ENCODE assay signal across 13 cellular contexts in genomic region chr4:102518703-102519131, GRCh38. TPM values are rescaled to one million over a fixed set of nuclear protein-coding genes. Genes with fewer than 3 reads are reported as not detected.
DNase-seq lines count a peak whose midpoint lies in the region; ATAC-seq, FAIRE-seq and TF ChIP-seq lines count a peak whose summit lies in the region.
"Had no signal": no experiment of that assay in that cellular context is flagged by ENCODE, and none has a peak within 500 bp of the region (broad histone marks: within the 10 kb centered on the region; RNA-seq: fewer than 3 reads in every experiment).

No MANE protein-coding gene starts in this region.

- H3K9me3 Mint-ChIP-seq in CD4-positive, alpha-beta memory T cell, result peaks cover 0 to 26% (median 16%) of the 10 kb centered on the region in 8 donors
- H3K9me3 Mint-ChIP-seq in IgD-negative memory B cell (peaks cover 5 to 19% (median 8%) of the 10 kb centered on the region in 3 donors), memory B cell (peaks cover 7% of the 10 kb centered on the region)

- H3K4me3 Mint-ChIP-seq in CD4-positive, alpha-beta memory T cell, result peak overlapping the region in 7 of 8 donors; percentile 60 to 78 (median 69)
- H3K4me3 Mint-ChIP-seq in IgD-negative memory B cell, result peak overlapping the region in 1 of 4 donors; percentile 23
- H3K4me3 Mint-ChIP-seq in memory B cell, result no peak overlapping the region

- FAIRE-seq in frontal cortex (lab: Jason Lieb, UNC), result no peak

- CTCF ChIA-PET in CD4-positive, alpha-beta memory T cell (lab: Charles Lee; ENCODE audit: partially characterized antibody), result interaction anchor here (1.2 to 2.0 kb wide), 3 partner anchors 10 to 88 kb away, joined by 3 to 4 read pairs (median 4); no protein-coding TSS in a partner anchor
- CTCF ChIA-PET in HEK293T (lab: Yijun Ruan, JAX), result no interaction called here
- CTCF ChIA-PET in A673 (lab: Charles Lee), result no interaction called here

- H3K4me1 Mint-ChIP-seq in CD4-positive, alpha-beta memory T cell, result peaks cover 54 to 85% (median 67%) of the 10 kb centered on the region in 4 donors
- H3K4me1 Mint-ChIP-seq in IgD-negative memory B cell (peaks cover 51 to 79% (median 57%) of the 10 kb centered on the region in 3 donors), memory B cell (peaks cover 41% of the 10 kb centered on the region)

- no peaks in the 10 kb centered on the region for H3K36me3 ChIP-seq in CD4-positive, alpha-beta memory T cell (ENCODE audit: insufficient read depth, low read length)
- H3K36me3 ChIP-seq in A673 (ENCODE audit: insufficient read depth, low read length, poor library complexity, severe bottlenecking), result no peaks in the 10 kb centered on the region
- H3K36me3 ChIP-seq: gastroesophageal sphincter had no signal

- peak overlapping the region; percentile 73 to 96 (median 94) for H3K27ac Mint-ChIP-seq in CD4-positive, alpha-beta memory T cell
- peak overlapping the region; percentile 17 to 59 (median 28) for H3K27ac Mint-ChIP-seq in IgD-negative memory B cell
- H3K27ac Mint-ChIP-seq in memory B cell, result peak overlapping the region; percentile 42

- ATAC-seq in memory B cell (ENCODE audit: low read depth), result peak; percentile 39
- no peak for ATAC-seq in GM21529 (IDR thresholded peaks at IDR 0.05; ENCODE audit: unreplicated experiment)
- ATAC-seq: gastroesophageal sphincter had no signal

- H3K27ac ChIP-seq in CD4-positive, alpha-beta memory T cell (ENCODE audit: low read depth, low read length), result peak overlapping the region; percentile 57
- peak overlapping the region; percentile 46 for H3K27ac ChIP-seq in angular gyrus (ENCODE audit: low read depth, low read length)
- H3K27ac ChIP-seq in A673 (ENCODE audit: low read depth, low read length, poor library complexity, severe bottlenecking), result no peak overlapping the region

- DNase-seq in CD4-positive, alpha-beta memory T cell, result peak; percentile 65 to 80 (median 75)
- DNase-seq in memory B cell (ENCODE audit: low spot score in 2 of 2) (no peak), frontal cortex (ENCODE audit: low spot score in 2 of 2) (no peak), HEK293T (ENCODE audit: extremely low spot score) (no peak), A673 (ENCODE audit: low spot score) (no peak)
- DNase-seq: DMS79, NCI-H510A treated with DMSO at 0.1 percent for 48 hours, right cardiac atrium had no signal

- BruUV-seq in A673 (replicated peaks; lab: Mats Ljungman, UMichigan), result no TSS peak

- POLR2A ChIA-PET in CD4-positive, alpha-beta memory T cell (lab: Charles Lee; ENCODE audit: partially characterized antibody), result interaction anchor here (0.6 to 3.3 kb wide), 5 partner anchors 10 to 304 kb away, joined by 3 to 38 read pairs (median 3); partner anchors contain the start of gene NFKB1
- POLR2A ChIA-PET in HEK293T (lab: Yijun Ruan, JAX), result no interaction called here
- POLR2A ChIA-PET in A673 (lab: Charles Lee; ENCODE audit: low non-redundant PET), result no interaction called here

- no peaks in the 10 kb centered on the region for H3K27me3 ChIP-seq in CD4-positive, alpha-beta memory T cell (ENCODE audit: insufficient read depth, low read length)
- H3K27me3 ChIP-seq in A673 (replicated peaks; ENCODE audit: insufficient read depth, low read depth, low read length, poor library complexity), result no peaks in the 10 kb centered on the region
- H3K27me3 ChIP-seq: gastroesophageal sphincter had no signal

- H3K27me3 Mint-ChIP-seq in CD4-positive, alpha-beta memory T cell, result no peaks in the 10 kb centered on the region
- no peaks in the 10 kb centered on the region for H3K27me3 Mint-ChIP-seq in IgD-negative memory B cell
- H3K27me3 Mint-ChIP-seq in memory B cell, result no peaks in the 10 kb centered on the region

- H3K9me3 ChIP-seq in CD4-positive, alpha-beta memory T cell (ENCODE audit: control insufficient read depth in 1 of 2, low read length in 2 of 2), result no peaks in the 10 kb centered on the region
- peaks cover 7% of the 10 kb centered on the region for H3K9me3 ChIP-seq in A673 (ENCODE audit: low read depth, low read length, poor library complexity, severe bottlenecking)
- H3K9me3 ChIP-seq: gastroesophageal sphincter had no signal

- no peak overlapping the region for H3K4me3 ChIP-seq in CD4-positive, alpha-beta memory T cell (ENCODE audit: low read length in 2 of 2)
- H3K4me3 ChIP-seq in A673 (ENCODE audit: low read depth, low read length, poor library complexity, severe bottlenecking), result no peak overlapping the region
- H3K4me3 ChIP-seq: gastroesophageal sphincter, lung had no signal

- no peak for TF ChIP-seq CTCF in A673 (conservative IDR thresholded peaks at IDR 0.05; ENCODE audit: low read depth, low read length)

- intact Hi-C loops in CD4-positive, alpha-beta memory T cell (cut with micrococcal nuclease), result no loop called here
- intact Hi-C loops in A673 (cut with micrococcal nuclease; ENCODE audit: unreplicated experiment), result no loop called here

- H3K36me3 Mint-ChIP-seq in CD4-positive, alpha-beta memory T cell, result peaks cover 30 to 42% of the 10 kb centered on the region in 2 donors
- peaks cover 15% of the 10 kb centered on the region for H3K36me3 Mint-ChIP-seq in IgD-negative memory B cell
- H3K36me3 Mint-ChIP-seq in memory B cell, result peaks cover 31% of the 10 kb centered on the region

- peaks cover 65% of the 10 kb centered on the region for H3K4me1 ChIP-seq in CD4-positive, alpha-beta memory T cell (ENCODE audit: insufficient read depth, low read length)
- peaks cover 12% of the 10 kb centered on the region for H3K4me1 ChIP-seq in A673 (ENCODE audit: insufficient read depth, low read length, poor library complexity, severe bottlenecking)

TF ChIP-seq in HEK293T, 16 proteins besides CTCF, POLR2A, EP300 and RAD21:
- TF ChIP-seq FOXA1 (IDR thresholded peaks at IDR 0.05) (no peak), PKNOX1 (IDR thresholded peaks at IDR 0.05) (no peak), SP1 (IDR thresholded peaks at IDR 0.05) (no peak), FOXK2 (IDR thresholded peaks at IDR 0.05) (no peak), L3MBTL2 (conservative IDR thresholded peaks at IDR 0.05) (no peak), LEF1 (IDR thresholded peaks at IDR 0.05; ENCODE audit: borderline replicate concordance) (no peak), ZNF384 (IDR thresholded peaks at IDR 0.05) (no peak), ARNT (IDR thresholded peaks at IDR 0.05) (no peak), ELF4 (IDR thresholded peaks at IDR 0.05) (no peak), NFRKB (IDR thresholded peaks at IDR 0.05) (no peak), TARDBP (IDR thresholded peaks at IDR 0.05) (no peak), SUZ12 (IDR thresholded peaks at IDR 0.05) (no peak), HDGF (IDR thresholded peaks at IDR 0.05; ENCODE audit: borderline replicate concordance) (no peak)

RNA-seq across cellular contexts. Expression of gene NFKB1, which starts 17.6 kb away (rescaled TPM):
- 10 to 100 TPM; 79.8 to 84.9 TPM for total RNA-seq in CD4-positive, alpha-beta memory T cell
- 10 to 100 TPM; 16.6 to 61.9 TPM for polyA plus RNA-seq in CD4-positive, alpha-beta memory T cell
- 10.4 TPM for polyA plus RNA-seq in IgD-negative memory B cell
- 6.5 TPM for total RNA-seq in frontal cortex
- 25.3 and 26.1 TPM in 2 replicates for total RNA-seq in A673 (2021)

Comparison
In these comparisons a context has a peak if more than half of its experiments do, and no peak if none do; other contexts are left out.
1. DNase-seq: peak in CD4-positive, alpha-beta memory T cell (5 of 5); none in memory B cell (0 of 2), frontal cortex (0 of 2), HEK293T (single experiment) and A673 (single experiment).
2. H3K27ac Mint-ChIP-seq: peak in every context shown above with its lines; median percentile 94 in CD4-positive, alpha-beta memory T cell; 42 in memory B cell; 28 in IgD-negative memory B cell.